In genomic region chr6:28002181-28002580, GRCh38 we compare ENCODE assay signal across 22 cellular contexts. TPM values are rescaled to one million over a fixed set of nuclear protein-coding genes. Genes with fewer than 3 reads are reported as not detected.
DNase-seq lines count a peak whose midpoint lies in the region; ATAC-seq and TF ChIP-seq lines count a peak whose summit lies in the region.
"Had no signal": no experiment of that assay in that cellular context is flagged by ENCODE, and none has a peak within 500 bp of the region (broad histone marks: within the 10 kb centered on the region; RNA-seq: fewer than 3 reads in every experiment).

No MANE protein-coding gene starts in this region.

- H3K4me2 ChIP-seq in neural progenitor cell, result no peak overlapping the region
- H3K4me2 ChIP-seq: SK-N-SH had no signal

- no peaks in the 10 kb centered on the region for H3K36me3 Mint-ChIP-seq in neural progenitor cell

- no peaks in the 10 kb centered on the region for H3K27me3 ChIP-seq in neural progenitor cell
- H3K27me3 ChIP-seq: Peyer's patch had no signal

- no peak overlapping the region for H3K27ac Mint-ChIP-seq in neural progenitor cell
- H3K27ac Mint-ChIP-seq: CD8-positive, alpha-beta memory T cell had no signal

- DNase-seq in DMS53 treated with DMSO at 0.1 percent for 48 hours (lab: John Stamatoyannopoulos, UW; ENCODE audit: unreplicated experiment), result peak; percentile 17
- peak; percentile 90 for DNase-seq in NCI-H526 treated with DMSO at 0.1 percent for 48 hours (lab: John Stamatoyannopoulos, UW)
- peak; percentile 82 for DNase-seq in epithelial cell of proximal tubule (ENCODE audit: low read depth)
- peak; percentile 46 for DNase-seq in posterior vena cava (ENCODE audit: low spot score)
- no peak for DNase-seq in neural progenitor cell (ENCODE audit: low spot score)
- DNase-seq in mucosa of descending colon, result no peak
- no peak for DNase-seq in GDM1 (lab: John Stamatoyannopoulos, UW)
- DNase-seq: C1 segment of cervical spinal cord; CD8-positive, alpha-beta memory T cell; DND-41; GM23248; Kasumi-1; MM.1S; NCI-H1092; NCI-H1436 treated with DMSO at 0.1 percent for 48 hours; NCI-H2029 treated with DMSO at 0.1 percent for 48 hours; NCI-H2171 treated with DMSO at 0.1 percent for 48 hours; NCI-H446 treated with DMSO at 0.1 percent for 48 hours; Peyer's patch; Right ventricle myocardium superior; SK-N-SH had no signal

- H3K27ac ChIP-seq in neural progenitor cell, result no peak overlapping the region
- H3K27ac ChIP-seq: GM23248, Peyer's patch had no signal

- H3K9ac ChIP-seq in neural progenitor cell, result no peak overlapping the region
- H3K9ac ChIP-seq: GM23248, SK-N-SH had no signal

- H3K27me3 Mint-ChIP-seq in neural progenitor cell (ENCODE audit: insufficient read depth, low read depth), result no peaks in the 10 kb centered on the region

- H3K9me3 Mint-ChIP-seq in neural progenitor cell, result no peaks in the 10 kb centered on the region

- H3K4me1 ChIP-seq in neural progenitor cell (peaks cover 34% of the 10 kb centered on the region), mucosa of descending colon (ENCODE audit: low read depth) (peaks cover 5% of the 10 kb centered on the region)
- H3K4me1 ChIP-seq: Peyer's patch had no signal

- TF ChIP-seq CTCF in epithelial cell of proximal tubule (conservative IDR thresholded peaks at IDR 0.05; ENCODE audit: low read depth, low read length) (no peak), neural progenitor cell (IDR thresholded peaks at IDR 0.05) (no peak), mucosa of descending colon (IDR thresholded peaks at IDR 0.05) (no peak)

- H3K4me3 Mint-ChIP-seq in neural progenitor cell, result no peak overlapping the region
- H3K4me3 Mint-ChIP-seq: CD8-positive, alpha-beta memory T cell had no signal

- H3K9me3 ChIP-seq in neural progenitor cell (ENCODE audit: low read depth), result no peaks in the 10 kb centered on the region
- no peaks in the 10 kb centered on the region for H3K9me3 ChIP-seq in mucosa of descending colon
- H3K9me3 ChIP-seq: Peyer's patch, SK-N-SH had no signal

- intact Hi-C loops in posterior vena cava (cut with DNase I), result no loop called here
- intact Hi-C loops in mucosa of descending colon (cut with DNase I, micrococcal nuclease), result no loop called here

- no peaks in the 10 kb centered on the region for H4K20me1 ChIP-seq in neural progenitor cell (ENCODE audit: low read depth)

- no peaks in the 10 kb centered on the region for H3K79me2 ChIP-seq in neural progenitor cell (ENCODE audit: low read depth)

- H3K36me3 ChIP-seq in neural progenitor cell (no peaks in the 10 kb centered on the region), mucosa of descending colon (ENCODE audit: low read depth) (no peaks in the 10 kb centered on the region)
- H3K36me3 ChIP-seq: Peyer's patch had no signal

- peaks cover 30% of the 10 kb centered on the region for H3F3A ChIP-seq in neural progenitor cell (ENCODE audit: low read depth)

- H3K4me1 Mint-ChIP-seq in neural progenitor cell, result peaks cover 28% of the 10 kb centered on the region
- H3K4me1 Mint-ChIP-seq: CD8-positive, alpha-beta memory T cell had no signal

- ATAC-seq in mucosa of descending colon, result no peak
- ATAC-seq: HCT116 had no signal

- no peak overlapping the region for H2AFZ ChIP-seq in neural progenitor cell (replicated peaks)
- H2AFZ ChIP-seq: GM23248 had no signal

- no peak overlapping the region for H3K4me3 ChIP-seq in epithelial cell of proximal tubule (ENCODE audit: low read depth, low read length)
- no peak overlapping the region for H3K4me3 ChIP-seq in neural progenitor cell
- no peak overlapping the region for H3K4me3 ChIP-seq in mucosa of descending colon
- H3K4me3 ChIP-seq: GM23248, Peyer's patch had no signal

RNA-seq across cellular contexts. Expression of gene OR2B6, which starts 45.1 kb away (rescaled TPM):
- not detected in 2 replicates for total RNA-seq in epithelial cell of proximal tubule
- not detected for total RNA-seq in posterior vena cava
- total RNA-seq in neural progenitor cell (ENCODE audit: low replicate concordance), result 0.22 TPM in 1 of 2 replicates, not detected in the other
- total RNA-seq in mucosa of descending colon, result not detected
- total RNA-seq: CD8-positive, alpha-beta memory T cell; GM23248; Peyer's patch; Right ventricle myocardium superior had no signal

Comparison
In these comparisons a context has a peak if more than half of its experiments do, and no peak if none do; other contexts are left out.
1. DNase-seq: peak in DMS53 treated with DMSO at 0.1 percent for 48 hours (single experiment), NCI-H526 treated with DMSO at 0.1 percent for 48 hours (single experiment), epithelial cell of proximal tubule (single experiment) and posterior vena cava (single experiment); none in neural progenitor cell (single experiment), mucosa of descending colon (0 of 3) and GDM1 (single experiment).